Comparison of ENCODE assay signal across 11 cellular contexts in the genomic region with DNA sequence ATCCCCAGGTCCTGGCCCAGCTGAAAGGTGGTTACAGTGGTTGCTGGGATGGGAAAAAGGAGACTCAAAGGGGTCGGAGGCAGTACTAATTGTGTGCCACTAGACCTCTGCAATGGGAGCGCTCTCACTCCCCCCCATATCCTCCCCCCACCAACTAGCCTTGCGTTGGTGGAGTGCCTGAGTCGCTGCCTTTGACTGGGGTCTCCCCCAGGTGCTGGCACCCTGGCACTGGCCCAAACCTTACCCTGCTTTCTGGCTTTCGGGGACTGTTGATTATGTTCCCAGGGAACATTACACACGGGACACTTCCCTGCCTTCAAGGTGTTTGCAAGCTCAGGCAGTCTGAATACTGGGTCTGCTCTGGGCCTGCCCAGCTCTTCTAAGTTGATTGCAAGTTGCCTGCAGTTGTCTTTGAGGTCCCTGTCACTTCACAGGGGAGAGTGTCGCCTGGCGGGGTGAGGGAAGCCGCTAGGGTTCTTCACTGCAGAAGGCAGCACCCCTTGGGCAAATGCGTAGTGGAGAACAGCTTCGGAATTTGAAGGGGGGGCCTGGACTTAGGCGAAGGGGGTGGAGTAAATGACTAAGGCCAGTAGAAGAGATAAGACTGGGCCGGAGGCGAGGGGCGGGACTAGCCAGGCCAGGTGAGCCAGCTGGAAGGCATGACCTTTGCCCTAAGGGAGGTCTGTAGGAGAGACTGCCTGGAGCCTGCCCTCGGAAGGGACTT.
DNase-seq lines count a peak whose midpoint lies in the region; ATAC-seq, FAIRE-seq and TF ChIP-seq lines count a peak whose summit lies in the region.
"Had no signal": no experiment of that assay in that cellular context is flagged by ENCODE, and none has a peak within 500 bp of the region (broad histone marks: within the 10 kb centered on the region; RNA-seq: fewer than 3 reads in every experiment).

No MANE protein-coding gene starts in this region.

- TF ChIP-seq CTCF in RWPE2 (IDR thresholded peaks at IDR 0.05; ENCODE audit: poor library complexity, severe bottlenecking) (no peak), foreskin keratinocyte (conservative IDR thresholded peaks at IDR 0.05) (no peak), neutrophil (IDR thresholded peaks at IDR 0.05) (no peak)

- intact Hi-C loops in left ventricle myocardium superior (cut with micrococcal nuclease), result no loop called here

- H3K4me1 ChIP-seq in RWPE2 (ENCODE audit: insufficient read depth, poor library complexity, severe bottlenecking), result peaks cover 15% of the 10 kb centered on the region
- H3K4me1 ChIP-seq in foreskin keratinocyte, result peaks cover 13% of the 10 kb centered on the region
- peaks cover 70 to 73% of the 10 kb centered on the region in 2 experiments for H3K4me1 ChIP-seq in neutrophil (ENCODE audit: control insufficient read depth in 1 of 2, insufficient read depth in 1 of 2, low read depth in 1 of 2, low read length in 1 of 2)

- TF ChIP-seq POLR2A in GM12891 (IDR thresholded peaks at IDR 0.05; ENCODE audit: low read depth, low read length), result no peak

- DNase-seq in GM12891 (ENCODE audit: insufficient read length, low spot score) (no peak), RWPE2 (ENCODE audit: low spot score) (no peak), foreskin keratinocyte (peak in 1 of 2 donors; percentile 50), left ventricle myocardium superior (no peak)
- DNase-seq: NCI-H1417 treated with DMSO at 0.1 percent for 48 hours had no signal

- peak; percentile 38 for FAIRE-seq in GM12891 (lab: Jason Lieb, UNC)
- FAIRE-seq: endometrium, TTC549 had no signal

- H3K27me3 ChIP-seq in RWPE2 (ENCODE audit: insufficient read depth, poor library complexity, severe bottlenecking), result no peaks in the 10 kb centered on the region
- H3K27me3 ChIP-seq in foreskin keratinocyte, result no peaks in the 10 kb centered on the region
- peaks cover 21% of the 10 kb centered on the region for H3K27me3 ChIP-seq in neutrophil

- H3K4me3 ChIP-seq in RWPE2 (ENCODE audit: severe bottlenecking) (no peak overlapping the region), neutrophil (ENCODE audit: low read depth in 1 of 2, low read length in 1 of 2) (peak overlapping the region; percentile 86 to 92)

- H3K36me3 ChIP-seq in RWPE2 (ENCODE audit: low read depth), result no peaks in the 10 kb centered on the region
- H3K36me3 ChIP-seq in neutrophil, result no peaks in the 10 kb centered on the region

- ATAC-seq in RWPE2 (ENCODE audit: low read depth) (peak; percentile 7; the same call in 1 of the 3 replicates), foreskin keratinocyte (peak; percentile 24), GM21367 (IDR thresholded peaks at IDR 0.05; ENCODE audit: unreplicated experiment) (no peak), HG03442 (IDR thresholded peaks at IDR 0.05; ENCODE audit: unreplicated experiment) (no peak), GM18502 (IDR thresholded peaks at IDR 0.05; ENCODE audit: poor library complexity, unreplicated experiment) (no peak), left ventricle myocardium superior (no peak)

- no peaks in the 10 kb centered on the region for H3K9me3 ChIP-seq in RWPE2 (ENCODE audit: severe bottlenecking)
- H3K9me3 ChIP-seq in neutrophil, result no peaks in the 10 kb centered on the region

- no peak overlapping the region for H3K27ac ChIP-seq in RWPE2 (ENCODE audit: poor library complexity, severe bottlenecking)
- H3K27ac ChIP-seq in foreskin keratinocyte, result no peak overlapping the region
- H3K27ac ChIP-seq in neutrophil, result peak overlapping the region; percentile 98

TF ChIP-seq in GM12891, 5 proteins besides CTCF, POLR2A, EP300 and RAD21:
- no peak for TF ChIP-seq POLR2AphosphoS5 (IDR thresholded peaks at IDR 0.05; ENCODE audit: low read depth, low read length)
- no peak for TF ChIP-seq PAX5 (IDR thresholded peaks at IDR 0.05; ENCODE audit: insufficient read depth, low read length, severe bottlenecking)
- TF ChIP-seq TAF1 (IDR thresholded peaks at IDR 0.05; ENCODE audit: low read depth, low read length), result no peak
- TF ChIP-seq SPI1 (IDR thresholded peaks at IDR 0.05; ENCODE audit: low read depth, low read length), result no peak
- no peak for TF ChIP-seq POU2F2 (IDR thresholded peaks at IDR 0.05; ENCODE audit: low read depth, low read length)

Comparison
In these comparisons a context has a peak if more than half of its experiments do, and no peak if none do; other contexts are left out.
1. ATAC-seq: peak in RWPE2 (single experiment) and foreskin keratinocyte (single experiment); none in GM21367 (single experiment), HG03442 (single experiment), GM18502 (single experiment) and left ventricle myocardium superior (single experiment).